In the genomic region with DNA sequence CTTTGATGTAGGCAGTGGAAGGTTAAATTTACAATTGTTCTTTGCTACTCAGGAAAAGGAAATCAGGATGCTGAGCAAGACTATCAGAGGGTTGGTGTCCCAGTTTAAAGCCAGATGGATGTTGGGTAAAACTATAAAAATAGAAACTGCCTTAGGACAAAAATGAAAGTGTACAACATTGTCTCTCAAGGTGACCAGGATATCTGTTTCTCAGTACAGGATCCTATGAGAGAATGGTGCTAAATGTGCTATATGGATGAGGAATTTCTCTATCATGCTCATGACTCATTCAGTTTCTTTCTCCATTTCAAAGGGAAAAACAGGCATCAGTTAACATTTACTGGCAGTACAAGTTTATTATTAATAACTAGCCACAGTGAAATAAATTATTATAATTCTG, we compare ENCODE assay signal across 19 cellular contexts.
DNase-seq lines count a peak whose midpoint lies in the region; ATAC-seq and TF ChIP-seq lines count a peak whose summit lies in the region.
"Had no signal": no experiment of that assay in that cellular context is flagged by ENCODE, and none has a peak within 500 bp of the region (broad histone marks: within the 10 kb centered on the region; RNA-seq: fewer than 3 reads in every experiment).

No MANE protein-coding gene starts in this region.

- H3K4me1 ChIP-seq in lower lobe of right lung, result no peaks in the 10 kb centered on the region
- H3K4me1 ChIP-seq: stomach had no signal

- H3K27me3 ChIP-seq in lower lobe of right lung (ENCODE audit: low read depth), result no peaks in the 10 kb centered on the region
- H3K27me3 ChIP-seq: stomach had no signal

- DNase-seq in Right ventricle myocardium superior, result no peak
- DNase-seq in cardiac septum (ENCODE audit: low spot score), result no peak
- peak; percentile 40 for DNase-seq in fibroblast of peridontal ligament (ENCODE audit: extremely low read depth)
- DNase-seq in renal cortical epithelial cell (ENCODE audit: low read depth), result peak; percentile 73
- DNase-seq in T-helper 1 cell, result no peak
- DNase-seq in posterior vena cava (ENCODE audit: low spot score), result no peak
- DNase-seq in lower lobe of right lung, result no peak
- DNase-seq: activated CD4-positive, alpha-beta T cell treated with anti-CD3 and anti-CD28 coated beads for 1 hour; activated naive CD8-positive, alpha-beta T cell treated with anti-CD3 and anti-CD28 coated beads, Interleukin-2, amount 50 U/mL, for 24 hours; CD4-positive, CD25-positive, alpha-beta regulatory T cell; DMS53; NCI-H1694; NCI-H446; stimulated activated CD4-positive, alpha-beta T cell treated with anti-CD3 and anti-CD28 coated beads, Interleukin-1b, Interleukin-23, amount 100 ng/mL, for 48 hours; stomach; T-helper 9 cell had no signal

- no peak overlapping the region for H3K4me3 ChIP-seq in lower lobe of right lung
- H3K4me3 ChIP-seq: stomach had no signal

- no peak overlapping the region for H3K27ac ChIP-seq in lower lobe of right lung
- H3K27ac ChIP-seq: stomach had no signal

- intact Hi-C loops in Right ventricle myocardium superior (cut with DNase I) (no loop called here), cardiac septum (cut with DNase I) (no loop called here), posterior vena cava (cut with DNase I) (no loop called here), lower lobe of right lung (cut with DNase I) (no loop called here)

- ATAC-seq in Right ventricle myocardium superior (ENCODE audit: poor library complexity), result peak; percentile 51
- peak; percentile 61; the same call in 2 of the 3 replicates for ATAC-seq in SK-N-SH treated with all-trans-retinoic acid at 6 μM for 48 hours
- no peak for ATAC-seq in lower lobe of right lung
- ATAC-seq: activated naive CD8-positive, alpha-beta T cell treated with anti-CD3 and anti-CD28 coated beads, Interleukin-2, amount 50 U/mL, for 24 hours; activated T-helper 17 cell treated with anti-CD3 and anti-CD28 coated beads, Interleukin-2, amount 50 U/mL, for 72 hours; sciatic nerve had no signal

- no peak for TF ChIP-seq CTCF in lower lobe of right lung (IDR thresholded peaks at IDR 0.05)

- H3K9me3 ChIP-seq in lower lobe of right lung, result no peaks in the 10 kb centered on the region
- H3K9me3 ChIP-seq: stomach had no signal

- H3K36me3 ChIP-seq in lower lobe of right lung, result no peaks in the 10 kb centered on the region
- H3K36me3 ChIP-seq: stomach had no signal

TF ChIP-seq in SK-N-SH treated with all-trans-retinoic acid at 6 μM for 48 hours, 23 proteins besides CTCF, POLR2A, EP300 and RAD21:
- TF ChIP-seq ISL1 (CRISPR knock-in tag; IDR thresholded peaks at IDR 0.05) (no peak), POU6F1 (CRISPR knock-in tag; IDR thresholded peaks at IDR 0.05; ENCODE audit: borderline replicate concordance, low read depth) (no peak), ZNF8 (CRISPR knock-in tag; IDR thresholded peaks at IDR 0.05) (no peak), ZNF565 (CRISPR knock-in tag; conservative IDR thresholded peaks at IDR 0.05; ENCODE audit: low read depth) (no peak)
- TF ChIP-seq, protein P1, sequence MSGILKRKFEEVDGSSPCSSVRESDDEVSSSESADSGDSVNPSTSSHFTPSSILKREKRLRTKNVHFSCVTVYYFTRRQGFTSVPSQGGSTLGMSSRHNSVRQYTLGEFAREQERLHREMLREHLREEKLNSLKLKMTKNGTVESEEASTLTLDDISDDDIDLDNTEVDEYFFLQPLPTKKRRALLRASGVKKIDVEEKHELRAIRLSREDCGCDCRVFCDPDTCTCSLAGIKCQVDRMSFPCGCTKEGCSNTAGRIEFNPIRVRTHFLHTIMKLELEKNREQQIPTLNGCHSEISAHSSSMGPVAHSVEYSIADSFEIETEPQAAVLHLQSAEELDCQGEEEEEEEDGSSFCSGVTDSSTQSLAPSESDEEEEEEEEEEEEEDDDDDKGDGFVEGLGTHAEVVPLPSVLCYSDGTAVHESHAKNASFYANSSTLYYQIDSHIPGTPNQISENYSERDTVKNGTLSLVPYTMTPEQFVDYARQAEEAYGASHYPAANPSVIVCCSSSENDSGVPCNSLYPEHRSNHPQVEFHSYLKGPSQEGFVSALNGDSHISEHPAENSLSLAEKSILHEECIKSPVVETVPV (CRISPR knock-in tag; IDR thresholded peaks at IDR 0.05), result no peak

Comparison
In these comparisons a context has a peak if more than half of its experiments do, and no peak if none do; other contexts are left out.
1. ATAC-seq: peak in Right ventricle myocardium superior (single experiment) and SK-N-SH treated with all-trans-retinoic acid at 6 μM for 48 hours (single experiment); none in lower lobe of right lung (0 of 2).
2. DNase-seq: peak in fibroblast of peridontal ligament (single experiment) and renal cortical epithelial cell (single experiment); none in Right ventricle myocardium superior (single experiment), cardiac septum (single experiment), T-helper 1 cell (0 of 5), posterior vena cava (single experiment) and lower lobe of right lung (single experiment).